37 cellular contexts compared by ENCODE assay signal in the genomic region with DNA sequence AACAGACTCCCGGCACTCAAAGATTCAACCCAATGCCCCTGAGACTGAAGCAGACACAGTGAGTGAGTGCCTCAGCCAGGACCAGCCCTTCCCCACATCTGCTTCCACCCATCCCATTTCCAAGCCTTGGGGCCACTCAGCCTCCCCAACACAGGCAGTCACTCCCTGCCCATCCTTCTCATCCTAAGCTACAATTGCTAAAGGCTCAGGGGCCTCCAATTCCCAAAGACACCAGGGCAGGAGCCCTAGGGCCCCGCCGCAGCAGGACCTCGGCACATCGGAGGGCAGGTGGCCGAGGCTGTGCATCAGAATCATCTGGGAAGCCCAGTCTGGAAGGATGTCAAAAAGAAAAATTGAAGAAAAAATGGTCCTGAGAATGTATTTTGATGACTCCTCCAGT. TPM values are rescaled to one million over a fixed set of nuclear protein-coding genes. Genes with fewer than 3 reads are reported as not detected.
"Had no signal": no experiment of that assay in that cellular context is flagged by ENCODE, and none has a peak within 500 bp of the region (broad histone marks: within the 10 kb centered on the region; RNA-seq: fewer than 3 reads in every experiment).

No MANE protein-coding gene starts in this region.

- H3K4me3 Mint-ChIP-seq: activated CD4-positive, alpha-beta T cell treated with anti-CD3 and anti-CD28 coated beads, Interleukin-2, amount 10 ng/mL, durations not matched to agents 24 days and 14 days; activated naive CD4-positive, alpha-beta T cell treated with anti-CD3 and anti-CD28 coated beads, Interleukin-2, amount 10 ng/mL, durations not matched to agents 7 days and 5 days; activated naive CD8-positive, alpha-beta T cell treated with anti-CD3 and anti-CD28 coated beads, Interleukin-2, amount 10 ng/mL, durations not matched to agents 7 days and 5 days; activated T-helper 1 cell treated with anti-CD3 and anti-CD28 coated beads, Interleukin-12 subunit alpha, Interleukin-12 subunit beta, Interleukin-2, Interleukin-4 antibody, amounts not matched to agents 30 ng/mL and 10 ng/mL and 1 ng/mL, durations not matched to agents 14 hours and 24 hours and 36 hours; brain; effector memory CD8-positive, alpha-beta T cell; immature natural killer cell; natural killer cell treated with Interleukin-12 subunit alpha and Interleukin-12 subunit beta and Interleukin-15 and Interleukin-18, amount 100 ng/mL, for 72 hours had no signal

- H3K27ac Mint-ChIP-seq: activated CD4-positive, alpha-beta T cell treated with anti-CD3 and anti-CD28 coated beads, Interleukin-2, amount 10 ng/mL, durations not matched to agents 24 days and 14 days; activated naive CD4-positive, alpha-beta T cell treated with anti-CD3 and anti-CD28 coated beads, Interleukin-2, amount 10 ng/mL, durations not matched to agents 7 days and 5 days; activated naive CD8-positive, alpha-beta T cell treated with anti-CD3 and anti-CD28 coated beads, Interleukin-2, amount 10 ng/mL, durations not matched to agents 7 days and 5 days; activated T-helper 1 cell treated with anti-CD3 and anti-CD28 coated beads, Interleukin-12 subunit alpha, Interleukin-12 subunit beta, Interleukin-2, Interleukin-4 antibody, amounts not matched to agents 30 ng/mL and 10 ng/mL and 1 ng/mL, durations not matched to agents 14 hours and 24 hours and 36 hours; effector memory CD8-positive, alpha-beta T cell; immature natural killer cell; natural killer cell treated with Interleukin-12 subunit alpha and Interleukin-12 subunit beta and Interleukin-15 and Interleukin-18, amount 100 ng/mL, for 72 hours had no signal

- H3K27me3 Mint-ChIP-seq: activated CD4-positive, alpha-beta T cell treated with anti-CD3 and anti-CD28 coated beads, Interleukin-2, amount 10 ng/mL, durations not matched to agents 24 days and 14 days; activated naive CD4-positive, alpha-beta T cell treated with anti-CD3 and anti-CD28 coated beads, Interleukin-2, amount 10 ng/mL, durations not matched to agents 7 days and 5 days; activated naive CD8-positive, alpha-beta T cell treated with anti-CD3 and anti-CD28 coated beads, Interleukin-2, amount 10 ng/mL, durations not matched to agents 7 days and 5 days; effector memory CD8-positive, alpha-beta T cell; natural killer cell treated with Interleukin-12 subunit alpha and Interleukin-12 subunit beta and Interleukin-15 and Interleukin-18, amount 100 ng/mL, for 72 hours had no signal

- H3K4me3 ChIP-seq: ascending aorta, cardiac muscle cell, heart left ventricle, left lung, lung, mucosa of descending colon, prostate gland, skin epidermis, testis, transverse colon had no signal

- H3K9me3 Mint-ChIP-seq: activated CD4-positive, alpha-beta T cell treated with anti-CD3 and anti-CD28 coated beads, Interleukin-2, amount 10 ng/mL, durations not matched to agents 24 days and 14 days; activated naive CD4-positive, alpha-beta T cell treated with anti-CD3 and anti-CD28 coated beads, Interleukin-2, amount 10 ng/mL, durations not matched to agents 7 days and 5 days; activated naive CD8-positive, alpha-beta T cell treated with anti-CD3 and anti-CD28 coated beads, Interleukin-2, amount 10 ng/mL, durations not matched to agents 7 days and 5 days; activated T-helper 1 cell treated with anti-CD3 and anti-CD28 coated beads, Interleukin-12 subunit alpha, Interleukin-12 subunit beta, Interleukin-2, Interleukin-4 antibody, amounts not matched to agents 30 ng/mL and 10 ng/mL and 1 ng/mL, durations not matched to agents 14 hours and 24 hours and 36 hours; brain; effector memory CD8-positive, alpha-beta T cell; immature natural killer cell; natural killer cell treated with Interleukin-12 subunit alpha and Interleukin-12 subunit beta and Interleukin-15 and Interleukin-18, amount 100 ng/mL, for 72 hours had no signal

- H3K36me3 Mint-ChIP-seq: activated naive CD8-positive, alpha-beta T cell treated with anti-CD3 and anti-CD28 coated beads, Interleukin-2, amount 10 ng/mL, durations not matched to agents 7 days and 5 days had no signal

- H3K4me1 Mint-ChIP-seq: activated CD4-positive, alpha-beta T cell treated with anti-CD3 and anti-CD28 coated beads, Interleukin-2, amount 10 ng/mL, durations not matched to agents 24 days and 14 days; brain; immature natural killer cell had no signal

- H3K4me1 ChIP-seq: ascending aorta, heart left ventricle, left lung, prostate gland, testis, transverse colon had no signal

- H3K27ac ChIP-seq: ascending aorta, cardiac muscle cell, heart left ventricle, left lung, neutrophil, prostate gland, skin epidermis, testis, transverse colon, WERI-Rb-1 had no signal

- H3K9me3 ChIP-seq: ascending aorta, heart left ventricle, left lung, mucosa of descending colon, neutrophil, prostate gland, testis, transverse colon had no signal

- ATAC-seq: effector memory CD8-positive, alpha-beta T cell; left lung; mucosa of descending colon; natural killer cell treated with Interleukin-12 subunit alpha and Interleukin-12 subunit beta and Interleukin-15 and Interleukin-18, amount 100 ng/mL, for 72 hours; sciatic nerve; stimulated activated naive CD8-positive, alpha-beta T cell treated with anti-CD3 and anti-CD28 coated beads, Interleukin-15, Interleukin-2, amounts not matched to agents 100 U/mL and 50 U/mL, for 24 hours had no signal

- H3K27me3 ChIP-seq: ascending aorta, cardiac muscle cell, heart left ventricle, left lung, neutrophil, testis, transverse colon had no signal

- DNase-seq: activated CD4-positive, alpha-beta T cell treated with anti-CD3 and anti-CD28 coated beads, Interleukin-2, amount 10 ng/mL, durations not matched to agents 24 days and 14 days; activated CD4-positive, CD25-positive, alpha-beta regulatory T cell treated with anti-CD3 and anti-CD28 coated beads, Interleukin-2, amount 50 U/mL, for 72 hours; activated effector memory CD4-positive, alpha-beta T cell treated with anti-CD3 and anti-CD28 coated beads, Interleukin-2, amount 50 U/mL, for 16 hours; activated naive CD8-positive, alpha-beta T cell treated with anti-CD3 and anti-CD28 coated beads, Interleukin-2, amount 10 ng/mL, durations not matched to agents 7 days and 5 days; activated T-cell treated with anti-CD3 and anti-CD28 coated beads for 4 hours; cortex of kidney; effector memory CD8-positive, alpha-beta T cell; hypothalamus; immature natural killer cell; mesendoderm; mucosa of descending colon; retina; stimulated activated CD4-positive, alpha-beta T cell treated with anti-CD3 and anti-CD28 coated beads, Interleukin-12 subunit alpha, Interleukin-12 subunit beta, amount 100 ng/mL, for 4 hours; stimulated activated CD4-positive, alpha-beta T cell treated with anti-CD3 and anti-CD28 coated beads, Interleukin-4, amount 100 ng/mL, for 1 hour; stimulated activated naive CD8-positive, alpha-beta T cell treated with anti-CD3 and anti-CD28 coated beads, Interleukin-15, Interleukin-2, amounts not matched to agents 100 U/mL and 50 U/mL, for 24 hours; T-helper 9 cell; testis; transverse colon; WERI-Rb-1 had no signal

RNA-seq across cellular contexts. Expression of gene OCA2, which starts 18.5 kb away (rescaled TPM):
- total RNA-seq: activated CD4-positive, alpha-beta T cell treated with anti-CD3 and anti-CD28 coated beads, Interleukin-2, amount 10 ng/mL, durations not matched to agents 24 days and 14 days; activated naive CD8-positive, alpha-beta T cell treated with anti-CD3 and anti-CD28 coated beads, Interleukin-2, amount 10 ng/mL, durations not matched to agents 7 days and 5 days; activated T-helper 1 cell treated with anti-CD3 and anti-CD28 coated beads, Interleukin-12 subunit alpha, Interleukin-12 subunit beta, Interleukin-2, Interleukin-4 antibody, amounts not matched to agents 30 ng/mL and 10 ng/mL and 1 ng/mL, durations not matched to agents 14 hours and 24 hours and 36 hours; endothelial cell of umbilical vein; fibroblast of lung; fibroblast of villous mesenchyme; myocyte; natural killer cell treated with Interleukin-12 subunit alpha and Interleukin-12 subunit beta and Interleukin-15 and Interleukin-18, amount 100 ng/mL, for 72 hours; T-helper 1 cell treated with Interleukin-12 subunit alpha and Interleukin-12 subunit beta and Interleukin-4 antibody, amounts not matched to agents 30 ng/mL and 1 ng/mL, for 36 hours had no signal
